Comparison of ENCODE assay signal across 10 cellular contexts in genomic region chr15:51093488-51093864, GRCh38. TPM values are rescaled to one million over a fixed set of nuclear protein-coding genes. Genes with fewer than 3 reads are reported as not detected.
DNase-seq lines count a peak whose midpoint lies in the region; ATAC-seq and TF ChIP-seq lines count a peak whose summit lies in the region.
"Had no signal": no experiment of that assay in that cellular context is flagged by ENCODE, and none has a peak within 500 bp of the region (broad histone marks: within the 10 kb centered on the region; RNA-seq: fewer than 3 reads in every experiment).

No MANE protein-coding gene starts in this region.

- H3K36me3 Mint-ChIP-seq in activated CD4-positive, alpha-beta memory T cell treated with anti-CD3 and anti-CD28 coated beads for 36 hours: no peaks in the 10 kb centered on the region
- no peaks in the 10 kb centered on the region for H3K36me3 Mint-ChIP-seq in activated CD4-positive, alpha-beta memory T cell treated with anti-CD3 and anti-CD28 coated beads, Interleukin-2, amount 10 ng/mL, durations not matched to agents 7 days and 5 days (ENCODE audit: low read depth)
- H3K36me3 Mint-ChIP-seq in nephron (ENCODE audit: low read depth) (no peaks in the 10 kb centered on the region), type B pancreatic cell (no peaks in the 10 kb centered on the region)

- H3K4me3 Mint-ChIP-seq in activated CD4-positive, alpha-beta memory T cell treated with anti-CD3 and anti-CD28 coated beads for 36 hours: peak overlapping the region; percentile 41
- no peak overlapping the region for H3K4me3 Mint-ChIP-seq in activated CD4-positive, alpha-beta memory T cell treated with anti-CD3 and anti-CD28 coated beads, Interleukin-2, amount 10 ng/mL, durations not matched to agents 7 days and 5 days
- peak overlapping the region; percentile 81 to 83 (median 82) for H3K4me3 Mint-ChIP-seq in nephron
- H3K4me3 Mint-ChIP-seq in type B pancreatic cell: peak overlapping the region; percentile 85

- TF ChIP-seq CTCF in epithelial cell of proximal tubule (conservative IDR thresholded peaks at IDR 0.05; ENCODE audit: low read depth, low read length): no peak
- TF ChIP-seq CTCF in nephron (IDR thresholded peaks at IDR 0.05; ENCODE audit: unreplicated experiment in 3 of 3): no peak
- TF ChIP-seq CTCF in type B pancreatic cell (conservative IDR thresholded peaks at IDR 0.05): no peak

- H3K4me1 Mint-ChIP-seq in activated CD4-positive, alpha-beta memory T cell treated with anti-CD3 and anti-CD28 coated beads for 36 hours (ENCODE audit: low read depth): peaks cover 8% of the 10 kb centered on the region
- H3K4me1 Mint-ChIP-seq in activated CD4-positive, alpha-beta memory T cell treated with anti-CD3 and anti-CD28 coated beads, Interleukin-2, amount 10 ng/mL, durations not matched to agents 7 days and 5 days: peaks cover 7% of the 10 kb centered on the region
- no peaks in the 10 kb centered on the region for H3K4me1 Mint-ChIP-seq in nephron
- no peaks in the 10 kb centered on the region for H3K4me1 Mint-ChIP-seq in type B pancreatic cell (ENCODE audit: unreplicated experiment)

- intact Hi-C loops in activated CD4-positive, alpha-beta memory T cell treated with anti-CD3 and anti-CD28 coated beads for 36 hours (cut with micrococcal nuclease): no loop called here

- no peaks in the 10 kb centered on the region for H3K9me3 Mint-ChIP-seq in activated CD4-positive, alpha-beta memory T cell treated with anti-CD3 and anti-CD28 coated beads for 36 hours
- no peaks in the 10 kb centered on the region for H3K9me3 Mint-ChIP-seq in activated CD4-positive, alpha-beta memory T cell treated with anti-CD3 and anti-CD28 coated beads, Interleukin-2, amount 10 ng/mL, durations not matched to agents 7 days and 5 days
- H3K9me3 Mint-ChIP-seq in nephron (no peaks in the 10 kb centered on the region), type B pancreatic cell (no peaks in the 10 kb centered on the region)

- no peak for ATAC-seq in HG03045 (IDR thresholded peaks at IDR 0.05; ENCODE audit: unreplicated experiment)

- H3K4me3 ChIP-seq in epithelial cell of proximal tubule (ENCODE audit: low read depth, low read length): peak overlapping the region; percentile 71

- H3K27ac Mint-ChIP-seq in activated CD4-positive, alpha-beta memory T cell treated with anti-CD3 and anti-CD28 coated beads for 36 hours: no peak overlapping the region
- no peak overlapping the region for H3K27ac Mint-ChIP-seq in activated CD4-positive, alpha-beta memory T cell treated with anti-CD3 and anti-CD28 coated beads, Interleukin-2, amount 10 ng/mL, durations not matched to agents 7 days and 5 days
- no peak overlapping the region for H3K27ac Mint-ChIP-seq in nephron
- no peak overlapping the region for H3K27ac Mint-ChIP-seq in type B pancreatic cell

- POLR2A ChIA-PET in activated CD4-positive, alpha-beta memory T cell treated with anti-CD3 and anti-CD28 coated beads for 36 hours (lab: Charles Lee): no interaction called here
- POLR2A ChIA-PET in activated CD4-positive, alpha-beta memory T cell treated with anti-CD3 and anti-CD28 coated beads, Interleukin-2, amount 10 ng/mL, durations not matched to agents 7 days and 5 days (lab: Charles Lee): no interaction called here

- H3K27me3 Mint-ChIP-seq in activated CD4-positive, alpha-beta memory T cell treated with anti-CD3 and anti-CD28 coated beads for 36 hours: peaks cover 65% of the 10 kb centered on the region
- H3K27me3 Mint-ChIP-seq in activated CD4-positive, alpha-beta memory T cell treated with anti-CD3 and anti-CD28 coated beads, Interleukin-2, amount 10 ng/mL, durations not matched to agents 7 days and 5 days: peaks cover 85% of the 10 kb centered on the region
- H3K27me3 Mint-ChIP-seq in nephron (ENCODE audit: low read depth) (peaks cover 94% of the 10 kb centered on the region), type B pancreatic cell (peaks cover 87% of the 10 kb centered on the region)

- DNase-seq in activated CD4-positive, alpha-beta memory T cell treated with anti-CD3 and anti-CD28 coated beads for 36 hours: no peak
- DNase-seq in activated CD4-positive, alpha-beta memory T cell treated with anti-CD3 and anti-CD28 coated beads, Interleukin-2, amount 10 ng/mL, durations not matched to agents 7 days and 5 days: no peak
- DNase-seq in epithelial cell of proximal tubule (ENCODE audit: low read depth): no peak
- no peak for DNase-seq in type B pancreatic cell (ENCODE audit: extremely low spot score, unreplicated experiment)
- DNase-seq in NCI-H2196 (lab: John Stamatoyannopoulos, UW; ENCODE audit: unreplicated experiment): no peak
- DNase-seq in inferior parietal cortex (ENCODE audit: extremely low spot score): no peak
- DNase-seq: activated naive CD4-positive, alpha-beta T cell treated with Interleukin-2 at 50 U/mL for 16 hours had no signal

- CTCF ChIA-PET in activated CD4-positive, alpha-beta memory T cell treated with anti-CD3 and anti-CD28 coated beads for 36 hours (lab: Charles Lee): no interaction called here
- CTCF ChIA-PET in activated CD4-positive, alpha-beta memory T cell treated with anti-CD3 and anti-CD28 coated beads, Interleukin-2, amount 10 ng/mL, durations not matched to agents 7 days and 5 days (lab: Charles Lee): no interaction called here

RNA-seq across cellular contexts. Expression of gene TNFAIP8L3, which starts 1.2 kb away (rescaled TPM):
- total RNA-seq in activated CD4-positive, alpha-beta memory T cell treated with anti-CD3 and anti-CD28 coated beads for 36 hours: under 1 TPM in 1 of 2 experiments, not detected in 1; 0.19 TPM
- total RNA-seq in activated CD4-positive, alpha-beta memory T cell treated with anti-CD3 and anti-CD28 coated beads, Interleukin-2, amount 10 ng/mL, durations not matched to agents 7 days and 5 days: under 1 TPM in 1 of 2 experiments, not detected in 1; 0.13 TPM
- total RNA-seq in epithelial cell of proximal tubule (0.07 TPM in 1 of 2 replicates, not detected in the other), type B pancreatic cell (ENCODE audit: low replicate concordance) (8.2 and 16.9 TPM in 2 replicates)
- total RNA-seq: SK-MEL-5 had no signal
